Comparison of ENCODE assay signal across 1 cellular context in the genomic region with DNA sequence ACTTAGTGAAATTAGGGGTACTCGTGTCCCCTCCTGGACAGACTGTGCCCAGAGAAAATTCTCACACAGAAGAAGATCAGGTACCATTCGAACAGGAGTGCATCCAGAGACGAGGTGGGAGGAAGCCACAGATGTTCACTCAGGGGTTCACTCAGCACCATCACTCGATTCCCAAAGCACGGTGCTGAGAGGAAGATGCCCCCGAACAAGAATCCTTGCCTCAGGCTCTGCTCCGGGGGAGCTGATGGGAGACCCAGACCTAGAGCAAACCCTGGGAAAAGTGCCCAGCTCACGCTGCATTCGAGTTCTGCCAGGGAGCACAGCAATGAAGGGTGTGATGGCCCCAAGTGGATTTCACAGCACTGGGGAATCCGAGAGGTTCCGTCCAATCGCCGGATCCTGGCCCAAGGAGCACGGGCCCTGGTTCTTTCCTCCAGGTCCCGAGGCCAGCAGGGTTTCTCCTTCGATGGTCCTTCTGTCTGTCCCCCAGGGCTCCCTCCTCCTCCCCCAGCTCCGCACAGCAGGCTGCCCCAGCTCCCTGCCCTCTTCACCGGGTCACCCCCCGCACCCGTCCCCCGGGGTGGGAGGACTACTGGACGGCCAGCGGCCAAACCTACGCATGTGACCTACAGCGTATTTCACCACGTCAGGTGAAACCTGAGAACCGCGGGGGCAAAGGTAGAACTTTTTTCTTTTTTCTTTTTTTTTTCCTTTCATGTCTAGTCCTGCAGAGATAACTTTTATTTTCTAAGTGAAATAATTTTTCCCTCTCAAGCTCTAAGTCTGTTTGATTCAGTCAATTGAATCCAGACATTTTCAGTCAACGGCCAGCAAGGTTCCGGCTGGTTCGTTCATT.
TF ChIP-seq lines count a peak whose summit lies in the region.

No MANE protein-coding gene starts in this region.

TF ChIP-seq in HepG2, 621 proteins besides CTCF, POLR2A, EP300 and RAD21 (continued from another document and continues in another):
- TF ChIP-seq PRMT3 (CRISPR knock-in tag; IDR thresholded peaks at IDR 0.05; ENCODE audit: borderline replicate concordance, low read depth) (no peak), THRA (CRISPR knock-in tag; IDR thresholded peaks at IDR 0.05; ENCODE audit: borderline replicate concordance) (no peak), ATF6 (CRISPR knock-in tag; conservative IDR thresholded peaks at IDR 0.05) (no peak), NR2F2 (IDR thresholded peaks at IDR 0.05; ENCODE audit: borderline replicate concordance, low read depth) (no peak), ZKSCAN8 (CRISPR knock-in tag; IDR thresholded peaks at IDR 0.05; ENCODE audit: borderline replicate concordance) (no peak), GTF2F1 (IDR thresholded peaks at IDR 0.05; ENCODE audit: low read length) (no peak), MTF2 (CRISPR knock-in tag; IDR thresholded peaks at IDR 0.05; ENCODE audit: borderline replicate concordance) (no peak), ZNF124 (CRISPR knock-in tag; IDR thresholded peaks at IDR 0.05) (no peak), ZNF720 (CRISPR knock-in tag; IDR thresholded peaks at IDR 0.05) (no peak), MXI1 (IDR thresholded peaks at IDR 0.05; ENCODE audit: borderline replicate concordance, low read depth, low read length) (no peak), SAP130 (CRISPR knock-in tag; IDR thresholded peaks at IDR 0.05; ENCODE audit: low read depth) (peak; percentile 80), ZNF350 (CRISPR knock-in tag; IDR thresholded peaks at IDR 0.05; ENCODE audit: borderline replicate concordance, low read depth) (no peak), HNF1B (CRISPR knock-in tag; IDR thresholded peaks at IDR 0.05) (0 out of 2 replicates have a peak, but pooled peaks have one; percentile 38), ZNF256 (CRISPR knock-in tag; conservative IDR thresholded peaks at IDR 0.05) (no peak), MAZ (IDR thresholded peaks at IDR 0.05; ENCODE audit: borderline replicate concordance, low read depth, low read length) (no peak), MAZ (CRISPR knock-in tag; IDR thresholded peaks at IDR 0.05; ENCODE audit: low read depth) (no peak; the same call in 1 of the 2 replicates), SOX13 (IDR thresholded peaks at IDR 0.05) (no peak), SOX13 (CRISPR knock-in tag; conservative IDR thresholded peaks at IDR 0.05 in 1 of 2, IDR thresholded peaks at IDR 0.05 in 1 of 2) (0 out of 4 replicates have a peak, but pooled peaks of 1 of the 2 experiments have one; percentile 4), STAT6 (CRISPR knock-in tag; IDR thresholded peaks at IDR 0.05; ENCODE audit: borderline replicate concordance) (no peak), ZNF75D (CRISPR knock-in tag; IDR thresholded peaks at IDR 0.05; ENCODE audit: borderline replicate concordance) (no peak), ZC3H4 (CRISPR knock-in tag; IDR thresholded peaks at IDR 0.05; ENCODE audit: borderline replicate concordance) (no peak), HDAC1 (CRISPR knock-in tag; IDR thresholded peaks at IDR 0.05) (peak; percentile 45; the same call in 1 of the 2 replicates), ZSCAN25 (CRISPR knock-in tag; IDR thresholded peaks at IDR 0.05) (no peak), ZNF446 (CRISPR knock-in tag; IDR thresholded peaks at IDR 0.05) (no peak), MIER2 (CRISPR knock-in tag; IDR thresholded peaks at IDR 0.05) (no peak), TCF7 (IDR thresholded peaks at IDR 0.05; ENCODE audit: low read depth) (no peak), ZNF792 (CRISPR knock-in tag; IDR thresholded peaks at IDR 0.05) (no peak), ZKSCAN1 (IDR thresholded peaks at IDR 0.05; ENCODE audit: low read length) (no peak), SIN3B (IDR thresholded peaks at IDR 0.05; ENCODE audit: low read length) (no peak), PRDM4 (CRISPR knock-in tag; IDR thresholded peaks at IDR 0.05; ENCODE audit: borderline replicate concordance) (no peak), ZNF432 (CRISPR knock-in tag; IDR thresholded peaks at IDR 0.05; ENCODE audit: borderline replicate concordance) (no peak), DNMT1 (CRISPR knock-in tag; IDR thresholded peaks at IDR 0.05) (no peak), ZSCAN22 (CRISPR knock-in tag; IDR thresholded peaks at IDR 0.05) (no peak), HNRNPLL (IDR thresholded peaks at IDR 0.05; ENCODE audit: low read depth, low read length, poor library complexity, severe bottlenecking) (peak; percentile 64), ZNF614 (CRISPR knock-in tag; IDR thresholded peaks at IDR 0.05; ENCODE audit: borderline replicate concordance) (no peak), KLF12 (CRISPR knock-in tag; IDR thresholded peaks at IDR 0.05; ENCODE audit: borderline replicate concordance) (no peak), ZNF543 (CRISPR knock-in tag; IDR thresholded peaks at IDR 0.05) (no peak), ZKSCAN5 (CRISPR knock-in tag; IDR thresholded peaks at IDR 0.05) (no peak), SIX1 (CRISPR knock-in tag; IDR thresholded peaks at IDR 0.05; ENCODE audit: borderline replicate concordance) (peak; percentile 94; the same call in 1 of the 2 replicates), ARID4A (CRISPR knock-in tag; IDR thresholded peaks at IDR 0.05; ENCODE audit: borderline replicate concordance) (no peak; the same call in 1 of the 2 replicates), HNF4A (CRISPR knock-in tag; IDR thresholded peaks at IDR 0.05) (peak; percentile 56)
- TF ChIP-seq, protein P1, sequence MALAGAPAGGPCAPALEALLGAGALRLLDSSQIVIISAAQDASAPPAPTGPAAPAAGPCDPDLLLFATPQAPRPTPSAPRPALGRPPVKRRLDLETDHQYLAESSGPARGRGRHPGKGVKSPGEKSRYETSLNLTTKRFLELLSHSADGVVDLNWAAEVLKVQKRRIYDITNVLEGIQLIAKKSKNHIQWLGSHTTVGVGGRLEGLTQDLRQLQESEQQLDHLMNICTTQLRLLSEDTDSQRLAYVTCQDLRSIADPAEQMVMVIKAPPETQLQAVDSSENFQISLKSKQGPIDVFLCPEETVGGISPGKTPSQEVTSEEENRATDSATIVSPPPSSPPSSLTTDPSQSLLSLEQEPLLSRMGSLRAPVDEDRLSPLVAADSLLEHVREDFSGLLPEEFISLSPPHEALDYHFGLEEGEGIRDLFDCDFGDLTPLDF (CRISPR knock-in tag; IDR thresholded peaks at IDR 0.05), result no peak
- TF ChIP-seq, protein P2, sequence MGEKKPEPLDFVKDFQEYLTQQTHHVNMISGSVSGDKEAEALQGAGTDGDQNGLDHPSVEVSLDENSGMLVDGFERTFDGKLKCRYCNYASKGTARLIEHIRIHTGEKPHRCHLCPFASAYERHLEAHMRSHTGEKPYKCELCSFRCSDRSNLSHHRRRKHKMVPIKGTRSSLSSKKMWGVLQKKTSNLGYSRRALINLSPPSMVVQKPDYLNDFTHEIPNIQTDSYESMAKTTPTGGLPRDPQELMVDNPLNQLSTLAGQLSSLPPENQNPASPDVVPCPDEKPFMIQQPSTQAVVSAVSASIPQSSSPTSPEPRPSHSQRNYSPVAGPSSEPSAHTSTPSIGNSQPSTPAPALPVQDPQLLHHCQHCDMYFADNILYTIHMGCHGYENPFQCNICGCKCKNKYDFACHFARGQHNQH (CRISPR knock-in tag; IDR thresholded peaks at IDR 0.05), result peak; percentile 61; the same call in 1 of the 2 replicates
